29 cellular contexts compared by ENCODE assay signal in the genomic region with DNA sequence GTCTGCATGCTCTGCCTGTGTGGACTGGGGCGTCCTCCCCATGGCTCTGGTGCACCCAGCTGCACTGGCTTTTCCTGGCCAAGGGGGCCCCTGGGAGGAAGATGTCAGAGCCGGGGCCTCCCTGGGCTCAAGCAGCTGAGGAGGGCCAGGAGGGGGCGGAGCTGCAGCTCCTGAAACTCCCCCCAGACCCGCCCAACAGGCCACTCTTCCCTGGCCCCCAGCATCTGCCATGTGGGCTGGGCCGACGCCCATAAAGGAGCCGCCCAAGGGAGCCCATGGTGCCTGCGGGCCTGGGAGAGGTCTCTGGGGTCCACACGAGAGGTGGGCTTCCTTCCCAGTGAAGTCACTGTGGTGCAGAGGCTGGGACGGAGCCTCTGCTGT. TPM values are rescaled to one million over a fixed set of nuclear protein-coding genes. Genes with fewer than 3 reads are reported as not detected.
DNase-seq lines count a peak whose midpoint lies in the region; ATAC-seq, FAIRE-seq and TF ChIP-seq lines count a peak whose summit lies in the region.
"Had no signal": no experiment of that assay in that cellular context is flagged by ENCODE, and none has a peak within 500 bp of the region (broad histone marks: within the 10 kb centered on the region; RNA-seq: fewer than 3 reads in every experiment).

No MANE protein-coding gene starts in this region.

- no peak for TF ChIP-seq CTCF in K562 (IDR thresholded peaks at IDR 0.05 in 2 of 3, conservative IDR thresholded peaks at IDR 0.05 in 1 of 3; ENCODE audit: insufficient read depth in 2 of 3, low read depth in 1 of 3, low read length in 3 of 3)

- CTCF ChIA-PET in K562 (lab: Yijun Ruan, JAX; ENCODE audit: low intra/inter-chr PET ratio): no interaction called here

- TF ChIP-seq RAD21 in K562 (CRISPR knock-in tag; conservative IDR thresholded peaks at IDR 0.05 in 1 of 2, IDR thresholded peaks at IDR 0.05 in 1 of 2): no peak

- no peak for TF ChIP-seq POLR2A in K562 (conservative IDR thresholded peaks at IDR 0.05)

- no peak overlapping the region for H3K4me2 ChIP-seq in K562 (ENCODE audit: insufficient read depth, low read length)
- H3K4me2 ChIP-seq: SK-N-SH had no signal

- POLR2A ChIA-PET in K562 (lab: Yijun Ruan, JAX): interaction anchor here (0.7 kb wide), 1 partner anchor 16 kb away, joined by 3 read pairs; no protein-coding TSS in a partner anchor

- intact Hi-C loops in K562 (cut with micrococcal nuclease): no loop called here

- H3K9ac ChIP-seq in NT2/D1 (ENCODE audit: insufficient read length, low read depth) (peak overlapping the region; percentile 44), K562 (ENCODE audit: insufficient read depth in 1 of 2, low read depth in 2 of 2, low read length in 2 of 2) (no peak overlapping the region)
- H3K9ac ChIP-seq: SK-N-SH had no signal

- no peaks in the 10 kb centered on the region for H3K79me2 ChIP-seq in K562 (ENCODE audit: control insufficient read depth, insufficient read depth, low read length)

- in situ Hi-C loops in K562 (cut with MboI): no loop called here

- 0 out of 2 replicates have a peak, but pooled peaks cover 6% of the 10 kb centered on the region for H4K20me1 ChIP-seq in K562 (replicated peaks; ENCODE audit: control insufficient read depth, insufficient read depth, low read length)

- H2AFZ ChIP-seq in K562 (ENCODE audit: low read depth, low read length): no peak overlapping the region

- no peak for FAIRE-seq in K562 (lab: Jason Lieb, UNC)
- FAIRE-seq: GM12892, GM19239 had no signal

- ATAC-seq in K562 (peak; percentile 42), GM21717 (IDR thresholded peaks at IDR 0.05; ENCODE audit: unreplicated experiment) (no peak), HG03432 (IDR thresholded peaks at IDR 0.05; ENCODE audit: unreplicated experiment) (no peak)

- H3K9me3 ChIP-seq in NT2/D1 (ENCODE audit: insufficient read depth, low read length) (no peaks in the 10 kb centered on the region), K562 (replicated peaks; ENCODE audit: control insufficient read depth, insufficient read depth, low read depth, low read length) (no peaks in the 10 kb centered on the region)
- H3K9me3 ChIP-seq: HAP-1, SK-N-SH had no signal

- peak; percentile 61 for DNase-seq in NCI-H82 (lab: John Stamatoyannopoulos, UW)
- no peak for DNase-seq in NCI-H82 treated with DMSO at 0.1 percent for 48 hours (lab: John Stamatoyannopoulos, UW; ENCODE audit: unreplicated experiment)
- DNase-seq in NT2/D1 (ENCODE audit: low read depth, low spot score): no peak
- peak in 2 of 4 experiments; percentile 60 to 69 for DNase-seq in K562 (ENCODE audit: extremely low read depth in 1 of 4, low spot score in 3 of 4)
- no peak for DNase-seq in cerebellar nuclear complex (lab: John Stamatoyannopoulos, UW)
- DNase-seq: CD4-positive, alpha-beta T cell; DMS79; NCI-H1048; NCI-H1417 treated with DMSO at 0.1 percent for 48 hours; NCI-H1694 treated with DMSO at 0.1 percent for 48 hours; NCI-H2081; NCI-H2171 treated with DMSO at 0.1 percent for 48 hours; NCI-H345; NCI-H510A treated with DMSO at 0.1 percent for 48 hours; NCI-H748 treated with DMSO at 0.1 percent for 48 hours; NK-92 treated with Interleukin-12 subunit alpha and Interleukin-12 subunit beta, amount 100 ng/mL, for 24 hours; SHP77 treated with DMSO at 0.1 percent for 48 hours; SK-N-SH; SW 1271 had no signal

- no peak overlapping the region for H3K4me3 ChIP-seq in NT2/D1 (ENCODE audit: insufficient read length, low read depth)
- no peak overlapping the region for H3K4me3 ChIP-seq in K562
- H3K4me3 ChIP-seq: HAP-1 had no signal

- 0% methylated on average over 10 of the region's 10 CpGs for WGBS in K562 (ENCODE audit: insufficient coverage, low coverage, missing lambda C conversion rate)

- H3K27ac ChIP-seq in K562 (ENCODE audit: extremely low read depth, low read depth, low read length): no peak overlapping the region
- H3K27ac ChIP-seq: HL-60, RWPE1 had no signal

- no peaks in the 10 kb centered on the region for H3K9me1 ChIP-seq in K562 (ENCODE audit: control insufficient read depth, insufficient read depth, low read length)

- no peaks in the 10 kb centered on the region for H3K36me3 ChIP-seq in NT2/D1 (ENCODE audit: insufficient read depth, insufficient read length, low read length)
- no peaks in the 10 kb centered on the region for H3K36me3 ChIP-seq in K562 (ENCODE audit: control insufficient read depth, insufficient read depth, low read length)
- H3K36me3 ChIP-seq: HAP-1 had no signal

- H3K27me3 ChIP-seq in NT2/D1 (ENCODE audit: insufficient read depth, insufficient read length) (peaks cover 2% of the 10 kb centered on the region), K562 (ENCODE audit: control insufficient read depth in 2 of 2, insufficient read depth in 2 of 2, low read length in 2 of 2) (peaks cover 0 to 42% of the 10 kb centered on the region in 2 experiments; a peak in 3 of 5 replicates)

- H3K4me1 ChIP-seq in NT2/D1 (ENCODE audit: insufficient read depth, insufficient read length): peaks cover 39% of the 10 kb centered on the region
- H3K4me1 ChIP-seq in K562 (replicated peaks in 1 of 2; ENCODE audit: control insufficient read depth in 2 of 2, insufficient read depth in 2 of 2, low read length in 2 of 2): peaks cover 8 to 77% of the 10 kb centered on the region in 2 experiments; a peak in 4 of 5 replicates
- H3K4me1 ChIP-seq: HAP-1 had no signal

- BruUV-seq in K562 (replicated peaks; lab: Mats Ljungman, UMichigan): no TSS peak

- no peak for TF ChIP-seq EP300 in K562 (IDR thresholded peaks at IDR 0.05; ENCODE audit: low read length)

RNA-seq across cellular contexts. Expression of a gene that starts 4.0 kb away (rescaled TPM):
- total RNA-seq in K562 (2011; cell fraction: chromatin; rRNA removed; ENCODE audit: low replicate concordance): not detected in 2 replicates
- total RNA-seq in K562 (2011; cell fraction: nucleolus; rRNA removed): not detected in 2 replicates
- total RNA-seq in K562 (2011; cell fraction: nucleoplasm; rRNA removed): not detected in 2 replicates
- total RNA-seq in K562 (2014; rRNA removed): not detected in 2 replicates
- total RNA-seq in K562 (2014; rRNA removed; fragmentation: Illumina TruSeq; extraction: Trizol): not detected in 2 replicates
- not detected in 2 replicates for total RNA-seq in K562 (2015; rRNA removed; fragmentation: Illumina TruSeq; extraction: Trizol)
- not detected in 2 replicates for total RNA-seq in K562 (2021)
- polyA plus RNA-seq in K562 (2011; rRNA removed): not detected in 2 replicates
- polyA plus RNA-seq in K562 (2011; cell fraction: cytosol; rRNA removed): 0.04 TPM in 1 of 2 replicates, not detected in the other
- 0.09 TPM in 1 of 2 replicates, not detected in the other for polyA plus RNA-seq in K562 (2011; cell fraction: nucleus; rRNA removed)
- not detected in 2 replicates for polyA plus RNA-seq in K562 (2012)
- polyA plus RNA-seq in K562 (2014; fragmentation: Illumina TruSeq; extraction: Trizol): not detected in 2 replicates
- not detected for polyA plus RNA-seq in K562 (2014; fragmentation: Nextera tagmentation; extraction: Ambion mirVana)
- polyA plus RNA-seq in K562 (2014; rRNA removed): not detected in 2 replicates
- not detected in 2 replicates for polyA minus RNA-seq in K562 (2011; rRNA and poly(A)+ RNA removed)
- polyA minus RNA-seq in K562 (2011; cell fraction: cytosol; rRNA and poly(A)+ RNA removed): not detected in 2 replicates
- polyA minus RNA-seq in K562 (2011; cell fraction: nucleus; rRNA and poly(A)+ RNA removed): not detected in 2 replicates
- total RNA-seq: A172; CD4-positive, alpha-beta T cell had no signal
- polyA plus RNA-seq: BJ, IgD-negative memory B cell, SK-N-SH had no signal

RNA-seq across cellular contexts. Expression of a gene that starts 16.2 kb away (rescaled TPM):
- 3.6 and 7.1 TPM in 2 replicates for total RNA-seq in K562 (2011; cell fraction: chromatin; rRNA removed; ENCODE audit: low replicate concordance)
- 3.0 and 3.3 TPM in 2 replicates for total RNA-seq in K562 (2011; cell fraction: nucleolus; rRNA removed)
- total RNA-seq in K562 (2011; cell fraction: nucleoplasm; rRNA removed): 2.5 and 3.0 TPM in 2 replicates
- total RNA-seq in K562 (2014; rRNA removed) (1.2 and 2.0 TPM in 2 replicates), K562 (2014; rRNA removed; fragmentation: Illumina TruSeq; extraction: Trizol) (0.93 and 1.3 TPM in 2 replicates), K562 (2015; rRNA removed; fragmentation: Illumina TruSeq; extraction: Trizol) (1.4 and 1.6 TPM in 2 replicates), K562 (2021) (3.7 and 4.2 TPM in 2 replicates)
- polyA plus RNA-seq in K562 (2011; rRNA removed) (2.2 and 2.5 TPM in 2 replicates), K562 (2014; fragmentation: Illumina TruSeq; extraction: Trizol) (2.7 and 3.2 TPM in 2 replicates), K562 (2014; fragmentation: Nextera tagmentation; extraction: Ambion mirVana) (under 1 TPM; 0.46 to 0.72 TPM), K562 (2014; rRNA removed) (2.1 and 2.2 TPM in 2 replicates)
- polyA plus RNA-seq in K562 (2011; cell fraction: cytosol; rRNA removed): 2.6 and 3.8 TPM in 2 replicates
- polyA plus RNA-seq in K562 (2011; cell fraction: nucleus; rRNA removed): 5.3 and 9.0 TPM in 2 replicates
- 3.9 and 7.7 TPM in 2 replicates for polyA plus RNA-seq in K562 (2012)
- polyA minus RNA-seq in K562 (2011; rRNA and poly(A)+ RNA removed): 1.1 and 1.7 TPM in 2 replicates
- 5.1 and 5.4 TPM in 2 replicates for polyA minus RNA-seq in K562 (2011; cell fraction: cytosol; rRNA and poly(A)+ RNA removed)
- polyA minus RNA-seq in K562 (2011; cell fraction: nucleus; rRNA and poly(A)+ RNA removed): 1.6 and 1.7 TPM in 2 replicates

RNA-seq across cellular contexts. Expression of a gene that starts 36.4 kb away (rescaled TPM):
- 256 and 439 TPM in 2 replicates for total RNA-seq in K562 (2011; cell fraction: chromatin; rRNA removed; ENCODE audit: low replicate concordance)
- 1,390 and 1,394 TPM in 2 replicates for total RNA-seq in K562 (2011; cell fraction: nucleolus; rRNA removed)
- 1,168 and 2,200 TPM in 2 replicates for total RNA-seq in K562 (2011; cell fraction: nucleoplasm; rRNA removed)
- total RNA-seq in K562 (2014; rRNA removed) (1,801 and 2,504 TPM in 2 replicates), K562 (2014; rRNA removed; fragmentation: Illumina TruSeq; extraction: Trizol) (1,196 and 1,380 TPM in 2 replicates), K562 (2015; rRNA removed; fragmentation: Illumina TruSeq; extraction: Trizol) (1,567 and 1,716 TPM in 2 replicates), K562 (2021) (3,091 and 3,491 TPM in 2 replicates)
- polyA plus RNA-seq in K562 (2011; rRNA removed) (5,647 and 7,256 TPM in 2 replicates), K562 (2014; fragmentation: Illumina TruSeq; extraction: Trizol) (1,908 and 2,386 TPM in 2 replicates), K562 (2014; fragmentation: Nextera tagmentation; extraction: Ambion mirVana) (1,000 to 10,000 TPM; 3,588 to 3,968 TPM), K562 (2014; rRNA removed) (3,958 and 4,439 TPM in 2 replicates)
- 8,200 and 10,658 TPM in 2 replicates for polyA plus RNA-seq in K562 (2011; cell fraction: cytosol; rRNA removed)
- polyA plus RNA-seq in K562 (2011; cell fraction: nucleus; rRNA removed): 3,206 and 5,803 TPM in 2 replicates
- polyA plus RNA-seq in K562 (2012): 4,519 and 5,994 TPM in 2 replicates
- 1,429 and 1,744 TPM in 2 replicates for polyA minus RNA-seq in K562 (2011; rRNA and poly(A)+ RNA removed)
- 755 and 891 TPM in 2 replicates for polyA minus RNA-seq in K562 (2011; cell fraction: cytosol; rRNA and poly(A)+ RNA removed)
- 430 and 792 TPM in 2 replicates for polyA minus RNA-seq in K562 (2011; cell fraction: nucleus; rRNA and poly(A)+ RNA removed)

RNA-seq across cellular contexts. Expression of a gene that starts 52.5 kb away (rescaled TPM):
- total RNA-seq in K562 (2011; cell fraction: chromatin; rRNA removed; ENCODE audit: low replicate concordance): 0.40 and 1.3 TPM in 2 replicates
- 0.66 and 0.67 TPM in 2 replicates for total RNA-seq in K562 (2011; cell fraction: nucleolus; rRNA removed)
- 0.29 and 0.46 TPM in 2 replicates for total RNA-seq in K562 (2011; cell fraction: nucleoplasm; rRNA removed)
- total RNA-seq in K562 (2014; rRNA removed): 0.18 and 0.45 TPM in 2 replicates
- total RNA-seq in K562 (2014; rRNA removed; fragmentation: Illumina TruSeq; extraction: Trizol): 0.06 TPM in 1 of 2 replicates, not detected in the other
- 0.08 and 0.22 TPM in 2 replicates for total RNA-seq in K562 (2015; rRNA removed; fragmentation: Illumina TruSeq; extraction: Trizol)
- 0.49 TPM in 2 replicates for total RNA-seq in K562 (2021)
- polyA plus RNA-seq in K562 (2011; rRNA removed): 0.57 and 0.68 TPM in 2 replicates
- polyA plus RNA-seq in K562 (2011; cell fraction: cytosol; rRNA removed): 0.68 and 2.4 TPM in 2 replicates
- 1.4 and 2.7 TPM in 2 replicates for polyA plus RNA-seq in K562 (2011; cell fraction: nucleus; rRNA removed)
- 0.43 and 0.44 TPM in 2 replicates for polyA plus RNA-seq in K562 (2012)
- polyA plus RNA-seq in K562 (2014; fragmentation: Illumina TruSeq; extraction: Trizol): 0.09 and 0.11 TPM in 2 replicates
- not detected for polyA plus RNA-seq in K562 (2014; fragmentation: Nextera tagmentation; extraction: Ambion mirVana)
- polyA plus RNA-seq in K562 (2014; rRNA removed): 0.16 and 0.34 TPM in 2 replicates
- 0.12 and 0.39 TPM in 2 replicates for polyA minus RNA-seq in K562 (2011; rRNA and poly(A)+ RNA removed)
- polyA minus RNA-seq in K562 (2011; cell fraction: cytosol; rRNA and poly(A)+ RNA removed): 0.86 and 1.5 TPM in 2 replicates
- polyA minus RNA-seq in K562 (2011; cell fraction: nucleus; rRNA and poly(A)+ RNA removed): 0.67 TPM in 2 replicates
- total RNA-seq: CD4-positive, alpha-beta T cell had no signal
- polyA plus RNA-seq: BJ, IgD-negative memory B cell, SK-N-SH had no signal

RNA-seq across cellular contexts. Expression of a gene that starts 56.2 kb away (rescaled TPM):
- 218 and 612 TPM in 2 replicates for total RNA-seq in K562 (2011; cell fraction: chromatin; rRNA removed; ENCODE audit: low replicate concordance)
- total RNA-seq in K562 (2011; cell fraction: nucleolus; rRNA removed): 256 and 378 TPM in 2 replicates
- 206 and 238 TPM in 2 replicates for total RNA-seq in K562 (2011; cell fraction: nucleoplasm; rRNA removed)
- 26.4 and 38.3 TPM in 2 replicates for total RNA-seq in K562 (2014; rRNA removed)
- 2.2 and 3.2 TPM in 2 replicates for total RNA-seq in K562 (2014; rRNA removed; fragmentation: Illumina TruSeq; extraction: Trizol)
- total RNA-seq in K562 (2015; rRNA removed; fragmentation: Illumina TruSeq; extraction: Trizol): 11.3 and 11.7 TPM in 2 replicates
- total RNA-seq in K562 (2021): 86.4 and 101 TPM in 2 replicates
- 4.4 and 10.0 TPM in 2 replicates for polyA plus RNA-seq in K562 (2011; rRNA removed)
- 3.9 and 11.1 TPM in 2 replicates for polyA plus RNA-seq in K562 (2011; cell fraction: cytosol; rRNA removed)
- 130 and 166 TPM in 2 replicates for polyA plus RNA-seq in K562 (2011; cell fraction: nucleus; rRNA removed)
- polyA plus RNA-seq in K562 (2012): 49.7 and 63.1 TPM in 2 replicates
- polyA plus RNA-seq in K562 (2014; fragmentation: Illumina TruSeq; extraction: Trizol): 7.8 and 20.0 TPM in 2 replicates
- under 1 TPM; 0.31 to 0.48 TPM for polyA plus RNA-seq in K562 (2014; fragmentation: Nextera tagmentation; extraction: Ambion mirVana)
- polyA plus RNA-seq in K562 (2014; rRNA removed): 60.2 and 67.3 TPM in 2 replicates
- polyA minus RNA-seq in K562 (2011; rRNA and poly(A)+ RNA removed): 1.5 and 1.9 TPM in 2 replicates
- 11.0 and 21.3 TPM in 2 replicates for polyA minus RNA-seq in K562 (2011; cell fraction: cytosol; rRNA and poly(A)+ RNA removed)
- 33.7 and 42.1 TPM in 2 replicates for polyA minus RNA-seq in K562 (2011; cell fraction: nucleus; rRNA and poly(A)+ RNA removed)
